1 cellular context compared by ENCODE assay signal in genomic region chr11:67354314-67355022, GRCh38.
TF ChIP-seq lines count a peak whose summit lies in the region.

No MANE protein-coding gene starts in this region.

TF ChIP-seq in HepG2, 621 proteins besides CTCF, POLR2A, EP300 and RAD21 (continued from another document and continues in another):
- TF ChIP-seq, protein P1, sequence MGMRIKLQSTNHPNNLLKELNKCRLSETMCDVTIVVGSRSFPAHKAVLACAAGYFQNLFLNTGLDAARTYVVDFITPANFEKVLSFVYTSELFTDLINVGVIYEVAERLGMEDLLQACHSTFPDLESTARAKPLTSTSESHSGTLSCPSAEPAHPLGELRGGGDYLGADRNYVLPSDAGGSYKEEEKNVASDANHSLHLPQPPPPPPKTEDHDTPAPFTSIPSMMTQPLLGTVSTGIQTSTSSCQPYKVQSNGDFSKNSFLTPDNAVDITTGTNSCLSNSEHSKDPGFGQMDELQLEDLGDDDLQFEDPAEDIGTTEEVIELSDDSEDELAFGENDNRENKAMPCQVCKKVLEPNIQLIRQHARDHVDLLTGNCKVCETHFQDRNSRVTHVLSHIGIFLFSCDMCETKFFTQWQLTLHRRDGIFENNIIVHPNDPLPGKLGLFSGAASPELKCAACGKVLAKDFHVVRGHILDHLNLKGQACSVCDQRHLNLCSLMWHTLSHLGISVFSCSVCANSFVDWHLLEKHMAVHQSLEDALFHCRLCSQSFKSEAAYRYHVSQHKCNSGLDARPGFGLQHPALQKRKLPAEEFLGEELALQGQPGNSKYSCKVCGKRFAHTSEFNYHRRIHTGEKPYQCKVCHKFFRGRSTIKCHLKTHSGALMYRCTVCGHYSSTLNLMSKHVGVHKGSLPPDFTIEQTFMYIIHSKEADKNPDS (CRISPR knock-in tag; IDR thresholded peaks at IDR 0.05), result no peak
- no peak; the same call in 1 of the 2 replicates for TF ChIP-seq ZNF607 (CRISPR knock-in tag; IDR thresholded peaks at IDR 0.05; ENCODE audit: borderline replicate concordance)
- no peak for TF ChIP-seq TCF7 (IDR thresholded peaks at IDR 0.05; ENCODE audit: low read depth)
- no peak for TF ChIP-seq ZNF235 (CRISPR knock-in tag; IDR thresholded peaks at IDR 0.05; ENCODE audit: borderline replicate concordance)
- TF ChIP-seq YEATS2 (CRISPR knock-in tag; IDR thresholded peaks at IDR 0.05; ENCODE audit: borderline replicate concordance), result peak; percentile 84; the same call in 1 of the 2 replicates
- peak; percentile 86 for TF ChIP-seq ZIK1 (CRISPR knock-in tag; IDR thresholded peaks at IDR 0.05; ENCODE audit: borderline replicate concordance, low read depth)
- TF ChIP-seq, protein P2, sequence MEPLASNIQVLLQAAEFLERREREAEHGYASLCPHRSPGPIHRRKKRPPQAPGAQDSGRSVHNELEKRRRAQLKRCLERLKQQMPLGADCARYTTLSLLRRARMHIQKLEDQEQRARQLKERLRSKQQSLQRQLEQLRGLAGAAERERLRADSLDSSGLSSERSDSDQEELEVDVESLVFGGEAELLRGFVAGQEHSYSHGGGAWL (CRISPR knock-in tag; IDR thresholded peaks at IDR 0.05), result peak; percentile 56; the same call in 1 of the 2 replicates
- no peak for TF ChIP-seq TBX3 (IDR thresholded peaks at IDR 0.05; ENCODE audit: borderline replicate concordance)
- peak; percentile 53; the same call in 1 of the 2 replicates for TF ChIP-seq ZNF451 (CRISPR knock-in tag; IDR thresholded peaks at IDR 0.05)
- TF ChIP-seq NR2F1 (CRISPR knock-in tag; IDR thresholded peaks at IDR 0.05), result peak; percentile 58 to 70; a peak in 2 of 4 replicates
- no peak for TF ChIP-seq JARID2 (CRISPR knock-in tag; IDR thresholded peaks at IDR 0.05; ENCODE audit: insufficient replicate concordance)
- TF ChIP-seq MYC (CRISPR knock-in tag; IDR thresholded peaks at IDR 0.05; ENCODE audit: borderline replicate concordance), result no peak; the same call in 1 of the 2 replicates
- peak; percentile 92 for TF ChIP-seq KAT8 (CRISPR knock-in tag; IDR thresholded peaks at IDR 0.05)
- no peak for TF ChIP-seq ZNF546 (CRISPR knock-in tag; conservative IDR thresholded peaks at IDR 0.05)
- TF ChIP-seq ZNF280D (CRISPR knock-in tag; IDR thresholded peaks at IDR 0.05), result no peak
- TF ChIP-seq, protein P3, sequence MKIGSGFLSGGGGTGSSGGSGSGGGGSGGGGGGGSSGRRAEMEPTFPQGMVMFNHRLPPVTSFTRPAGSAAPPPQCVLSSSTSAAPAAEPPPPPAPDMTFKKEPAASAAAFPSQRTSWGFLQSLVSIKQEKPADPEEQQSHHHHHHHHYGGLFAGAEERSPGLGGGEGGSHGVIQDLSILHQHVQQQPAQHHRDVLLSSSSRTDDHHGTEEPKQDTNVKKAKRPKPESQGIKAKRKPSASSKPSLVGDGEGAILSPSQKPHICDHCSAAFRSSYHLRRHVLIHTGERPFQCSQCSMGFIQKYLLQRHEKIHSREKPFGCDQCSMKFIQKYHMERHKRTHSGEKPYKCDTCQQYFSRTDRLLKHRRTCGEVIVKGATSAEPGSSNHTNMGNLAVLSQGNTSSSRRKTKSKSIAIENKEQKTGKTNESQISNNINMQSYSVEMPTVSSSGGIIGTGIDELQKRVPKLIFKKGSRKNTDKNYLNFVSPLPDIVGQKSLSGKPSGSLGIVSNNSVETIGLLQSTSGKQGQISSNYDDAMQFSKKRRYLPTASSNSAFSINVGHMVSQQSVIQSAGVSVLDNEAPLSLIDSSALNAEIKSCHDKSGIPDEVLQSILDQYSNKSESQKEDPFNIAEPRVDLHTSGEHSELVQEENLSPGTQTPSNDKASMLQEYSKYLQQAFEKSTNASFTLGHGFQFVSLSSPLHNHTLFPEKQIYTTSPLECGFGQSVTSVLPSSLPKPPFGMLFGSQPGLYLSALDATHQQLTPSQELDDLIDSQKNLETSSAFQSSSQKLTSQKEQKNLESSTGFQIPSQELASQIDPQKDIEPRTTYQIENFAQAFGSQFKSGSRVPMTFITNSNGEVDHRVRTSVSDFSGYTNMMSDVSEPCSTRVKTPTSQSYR (CRISPR knock-in tag; IDR thresholded peaks at IDR 0.05; ENCODE audit: borderline replicate concordance), result peak; percentile 79; the same call in 1 of the 2 replicates
- TF ChIP-seq NKX3-1 (CRISPR knock-in tag; IDR thresholded peaks at IDR 0.05), result no peak
- TF ChIP-seq NFAT5 (CRISPR knock-in tag; IDR thresholded peaks at IDR 0.05), result no peak
- peak; percentile 63 for TF ChIP-seq CREB1 (IDR thresholded peaks at IDR 0.05)
- TF ChIP-seq CREB1 (CRISPR knock-in tag; IDR thresholded peaks at IDR 0.05), result peak; percentile 74
- TF ChIP-seq CEBPZ (IDR thresholded peaks at IDR 0.05; ENCODE audit: low read length), result no peak
- TF ChIP-seq, protein P4, sequence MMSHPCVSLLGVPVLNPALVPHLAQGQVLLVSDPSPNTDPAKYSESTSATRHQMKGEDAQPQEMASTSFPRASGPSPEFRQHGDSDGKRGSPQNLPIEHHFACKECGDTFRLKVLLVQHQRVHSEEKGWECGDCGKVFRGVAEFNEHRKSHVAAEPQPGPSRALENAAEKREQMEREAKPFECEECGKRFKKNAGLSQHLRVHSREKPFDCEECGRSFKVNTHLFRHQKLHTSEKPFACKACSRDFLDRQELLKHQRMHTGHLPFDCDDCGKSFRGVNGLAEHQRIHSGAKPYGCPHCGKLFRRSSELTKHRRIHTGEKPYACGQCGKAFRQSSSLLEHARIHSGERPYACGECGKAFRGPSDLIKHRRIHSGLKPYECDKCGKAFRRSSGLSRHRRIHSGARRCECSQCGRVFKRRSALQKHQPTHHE (CRISPR knock-in tag; IDR thresholded peaks at IDR 0.05; ENCODE audit: borderline replicate concordance), result no peak
- peak; percentile 93 for TF ChIP-seq ELF3 (CRISPR knock-in tag; IDR thresholded peaks at IDR 0.05)
- no peak for TF ChIP-seq CAMTA2 (CRISPR knock-in tag; IDR thresholded peaks at IDR 0.05; ENCODE audit: borderline replicate concordance)
- 0 out of 2 replicates have a peak, but pooled peaks have one; percentile 46 for TF ChIP-seq KLF9 (CRISPR knock-in tag; IDR thresholded peaks at IDR 0.05; ENCODE audit: low read depth)
- peak; percentile 80 for TF ChIP-seq NR2F6 (IDR thresholded peaks at IDR 0.05)
- TF ChIP-seq NR2F6 (CRISPR knock-in tag; IDR thresholded peaks at IDR 0.05), result peak; percentile 94
- no peak for TF ChIP-seq AFF4 (CRISPR knock-in tag; IDR thresholded peaks at IDR 0.05)
- TF ChIP-seq PCBP2 (optimal IDR thresholded peaks at IDR 0.05; ENCODE audit: low read depth, low read length, poor library complexity, severe bottlenecking), result no peak
- TF ChIP-seq DR1 (CRISPR knock-in tag; IDR thresholded peaks at IDR 0.05), result no peak
